ENCODE assay signal across 10 cellular contexts in genomic region chr1:77594366-77595112, GRCh38.
A peak's percentile ranks its signal among the peaks of the same experiment; 100 is the strongest.
DNase-seq lines count a peak whose midpoint lies in the region; ATAC-seq, FAIRE-seq and TF ChIP-seq lines count a peak whose summit lies in the region.
"Had no signal": no experiment of that assay in that cellular context is flagged by ENCODE, and none has a peak within 500 bp of the region (broad histone marks: within the 10 kb centered on the region; RNA-seq: fewer than 3 reads in every experiment).

No MANE protein-coding gene starts in this region.

- H4K20me1 ChIP-seq in K562 (replicated peaks; ENCODE audit: control insufficient read depth, insufficient read depth, low read length), result no peaks in the 10 kb centered on the region
- no peaks in the 10 kb centered on the region for H4K20me1 ChIP-seq in mammary epithelial cell (ENCODE audit: insufficient read depth, low read length)

- no peak overlapping the region for H3K9ac ChIP-seq in K562 (ENCODE audit: insufficient read depth in 1 of 2, low read depth in 2 of 2, low read length in 2 of 2)
- H3K9ac ChIP-seq in mammary epithelial cell (ENCODE audit: insufficient read depth, low read length), result no peak overlapping the region

- intact Hi-C loops in K562 (cut with micrococcal nuclease) (loop anchor here (5.0 kb wide), 1 partner anchor 88 kb away; the partner anchor contains the start of gene ZZZ3), mammary epithelial cell (cut with micrococcal nuclease) (loop anchor here (2.0 kb wide), 1 partner anchor 88 kb away; the partner anchor contains the start of gene ZZZ3)

- in situ Hi-C loops in K562 (cut with MboI), result no loop called here
- in situ Hi-C loops in mammary epithelial cell (cut with MboI; ENCODE audit: low sequenced_read_pairs in 2 of 2), result no loop called here

- H3K36me3 ChIP-seq in K562 (ENCODE audit: control insufficient read depth, insufficient read depth, low read length) (peaks cover 6% of the 10 kb centered on the region; the same call in 1 of the 3 replicates), mammary epithelial cell (ENCODE audit: insufficient read depth, low read length) (no peaks in the 10 kb centered on the region)

- H2AFZ ChIP-seq in K562 (ENCODE audit: low read depth, low read length) (no peak overlapping the region), mammary epithelial cell (ENCODE audit: low read depth, low read length) (no peak overlapping the region)

- TF ChIP-seq RAD21 in K562 (CRISPR knock-in tag; conservative IDR thresholded peaks at IDR 0.05 in 1 of 2, IDR thresholded peaks at IDR 0.05 in 1 of 2), result no peak

- BruUV-seq in K562 (replicated peaks; lab: Mats Ljungman, UMichigan) (no TSS peak), mammary epithelial cell (replicated peaks; lab: Mats Ljungman, UMichigan) (no TSS peak)

- no peaks in the 10 kb centered on the region for H3K9me1 ChIP-seq in K562 (ENCODE audit: control insufficient read depth, insufficient read depth, low read length)

- no peak overlapping the region for H3K4me3 ChIP-seq in K562
- H3K4me3 ChIP-seq in mammary epithelial cell (replicated peaks in 1 of 3; ENCODE audit: insufficient read depth in 1 of 3, low read depth in 2 of 3, low read length in 3 of 3), result no peak overlapping the region

- peak; percentile 51 for FAIRE-seq in K562 (lab: Jason Lieb, UNC)

- 84% methylated on average over 1 of the region's 1 CpG for WGBS in K562 (ENCODE audit: insufficient coverage, low coverage, missing lambda C conversion rate)
- WGBS in mammary epithelial cell (ENCODE audit: low coverage, missing lambda C conversion rate), result 100% methylated on average over 1 of the region's 1 CpG

- dilution Hi-C loops in mammary epithelial cell (cut with HindIII; ENCODE audit: low sequenced_read_pairs), result no loop called here

- H3K9me3 ChIP-seq in K562 (replicated peaks; ENCODE audit: control insufficient read depth, insufficient read depth, low read depth, low read length), result no peaks in the 10 kb centered on the region
- H3K9me3 ChIP-seq in mammary epithelial cell (replicated peaks; ENCODE audit: insufficient read depth, low read length), result no peaks in the 10 kb centered on the region

- H3K79me2 ChIP-seq in K562 (ENCODE audit: control insufficient read depth, insufficient read depth, low read length), result no peaks in the 10 kb centered on the region; the same call in 1 of the 3 replicates
- H3K79me2 ChIP-seq in mammary epithelial cell (ENCODE audit: insufficient read depth, low read length), result peaks cover 34% of the 10 kb centered on the region

- H3K4me1 ChIP-seq in K562 (replicated peaks in 1 of 2; ENCODE audit: control insufficient read depth in 2 of 2, insufficient read depth in 2 of 2, low read length in 2 of 2), result no peaks in the 10 kb centered on the region
- peaks cover 5% of the 10 kb centered on the region for H3K4me1 ChIP-seq in mammary epithelial cell (ENCODE audit: insufficient read depth, low read length)

- no peak for TF ChIP-seq CTCF in K562 (IDR thresholded peaks at IDR 0.05 in 2 of 3, conservative IDR thresholded peaks at IDR 0.05 in 1 of 3; ENCODE audit: insufficient read depth in 2 of 3, low read depth in 1 of 3, low read length in 3 of 3)
- no peak for TF ChIP-seq CTCF in mammary epithelial cell (conservative IDR thresholded peaks at IDR 0.05 in 1 of 2, IDR thresholded peaks at IDR 0.05 in 1 of 2; ENCODE audit: extremely low read depth in 1 of 2, insufficient read depth in 1 of 2, low read depth in 1 of 2, low read length in 2 of 2)

- H3K4me2 ChIP-seq in K562 (ENCODE audit: insufficient read depth, low read length), result no peak overlapping the region
- H3K4me2 ChIP-seq in mammary epithelial cell (ENCODE audit: insufficient read depth, low read depth, low read length), result no peak overlapping the region

- H3K27ac ChIP-seq in K562 (ENCODE audit: extremely low read depth, low read depth, low read length) (no peak overlapping the region), mammary epithelial cell (ENCODE audit: insufficient read depth, low read depth, low read length) (no peak overlapping the region)

- POLR2A ChIA-PET in K562 (lab: Yijun Ruan, JAX), result interaction anchor here (1.1 kb wide), 1 partner anchor 11 kb away, joined by 3 read pairs; no protein-coding TSS in a partner anchor

- CTCF ChIA-PET in K562 (lab: Yijun Ruan, JAX; ENCODE audit: low intra/inter-chr PET ratio) (no interaction called here), mammary epithelial cell (lab: Charles Lee; ENCODE audit: low non-redundant PET) (interaction anchor here (0.5 kb wide), 1 partner anchor 44 kb away, joined by 4 read pairs; no protein-coding TSS in a partner anchor)

- no peak for TF ChIP-seq EP300 in K562 (IDR thresholded peaks at IDR 0.05; ENCODE audit: low read length)

- peak; percentile 95 for ATAC-seq in GM18858 (IDR thresholded peaks at IDR 0.05; ENCODE audit: unreplicated experiment)
- ATAC-seq in GM21423 (IDR thresholded peaks at IDR 0.05; ENCODE audit: unreplicated experiment), result peak; percentile 89
- peak; percentile 87 for ATAC-seq in HG03064 (IDR thresholded peaks at IDR 0.05; ENCODE audit: low read depth, unreplicated experiment)
- ATAC-seq in K562, result no peak

- no peaks in the 10 kb centered on the region for H3K27me3 ChIP-seq in K562 (ENCODE audit: control insufficient read depth in 2 of 2, insufficient read depth in 2 of 2, low read length in 2 of 2)
- H3K27me3 ChIP-seq in mammary epithelial cell (ENCODE audit: insufficient read depth, low read length), result no peaks in the 10 kb centered on the region

- DNase-seq in K562 (ENCODE audit: extremely low read depth in 1 of 4, low spot score in 3 of 4) (no peak), GM03348 (ENCODE audit: low spot score) (no peak), NCI-H524 treated with DMSO at 0.1 percent for 48 hours (lab: John Stamatoyannopoulos, UW) (no peak), mammary epithelial cell (no peak)
- DNase-seq in activated effector memory CD4-positive, alpha-beta T cell treated with anti-CD3 and anti-CD28 coated beads, Interleukin-2, amount 50 U/mL, for 16 hours, result no peak
- DNase-seq: activated CD8-positive, alpha-beta memory T cell treated with anti-CD3 and anti-CD28 coated beads, Interleukin-2, amount 50 U/mL, for 48 hours; DMS153 had no signal

- no peak for TF ChIP-seq POLR2A in K562 (conservative IDR thresholded peaks at IDR 0.05)

TF ChIP-seq in K562, 482 proteins besides CTCF, POLR2A, EP300 and RAD21:
- TF ChIP-seq ZBTB34 (CRISPR knock-in tag; IDR thresholded peaks at IDR 0.05) (no peak), ZNF316 (IDR thresholded peaks at IDR 0.05) (no peak), ZNF282 (CRISPR knock-in tag; IDR thresholded peaks at IDR 0.05) (no peak), CC2D1A (IDR thresholded peaks at IDR 0.05) (no peak), KAT7 (CRISPR knock-in tag; IDR thresholded peaks at IDR 0.05; ENCODE audit: borderline replicate concordance) (no peak), KAT2B (IDR thresholded peaks at IDR 0.05; ENCODE audit: low read depth, low read length) (no peak), REST (CRISPR knock-in tag; IDR thresholded peaks at IDR 0.05; ENCODE audit: low read depth) (no peak), CEBPB (tag; IDR thresholded peaks at IDR 0.05) (no peak)
